Comparison of ENCODE assay signal across 1 cellular context in genomic region chr19:13117772-13118423, GRCh38.
TF ChIP-seq lines count a peak whose summit lies in the region.

NACC1 (plus strand) TSS chr19:13118264; CDS start chr19:13135208, 16,944 bp downstream.

TF ChIP-seq in HepG2, 621 proteins besides CTCF, POLR2A, EP300 and RAD21 (continued from another document and continues in another):
- TF ChIP-seq RARA (CRISPR knock-in tag; IDR thresholded peaks at IDR 0.05) (no peak), NKX3-1 (CRISPR knock-in tag; IDR thresholded peaks at IDR 0.05) (no peak), MYNN (CRISPR knock-in tag; IDR thresholded peaks at IDR 0.05; ENCODE audit: low read depth) (no peak), RFXANK (CRISPR knock-in tag; IDR thresholded peaks at IDR 0.05) (no peak), ZNF18 (CRISPR knock-in tag; IDR thresholded peaks at IDR 0.05; ENCODE audit: insufficient replicate concordance) (peak; percentile 8), TFAP4 (IDR thresholded peaks at IDR 0.05; ENCODE audit: borderline replicate concordance, low read depth) (no peak), SYNCRIP (IDR thresholded peaks at IDR 0.05; ENCODE audit: insufficient read depth, low read depth, low read length) (no peak), ZBTB10 (CRISPR knock-in tag; IDR thresholded peaks at IDR 0.05; ENCODE audit: borderline replicate concordance) (no peak), ZNF230 (CRISPR knock-in tag; IDR thresholded peaks at IDR 0.05) (no peak), FOXM1 (CRISPR knock-in tag; IDR thresholded peaks at IDR 0.05) (no peak), ZBTB3 (CRISPR knock-in tag; IDR thresholded peaks at IDR 0.05; ENCODE audit: borderline replicate concordance, low read depth) (no peak), PTBP1 (IDR thresholded peaks at IDR 0.05; ENCODE audit: low read depth, low read length, poor library complexity, severe bottlenecking) (no peak), ZNF616 (CRISPR knock-in tag; IDR thresholded peaks at IDR 0.05; ENCODE audit: low read depth) (no peak), NBN (conservative IDR thresholded peaks at IDR 0.05) (no peak), ZNF883 (CRISPR knock-in tag; IDR thresholded peaks at IDR 0.05; ENCODE audit: not compliant biosample characterization) (no peak), ZNF280B (CRISPR knock-in tag; IDR thresholded peaks at IDR 0.05; ENCODE audit: borderline replicate concordance) (no peak), SAFB2 (CRISPR knock-in tag; IDR thresholded peaks at IDR 0.05; ENCODE audit: borderline replicate concordance, low read depth) (no peak), ZNF878 (CRISPR knock-in tag; IDR thresholded peaks at IDR 0.05) (0 out of 2 replicates have a peak, but pooled peaks have one; percentile 26), AKAP8 (CRISPR knock-in tag; IDR thresholded peaks at IDR 0.05) (no peak), ZNF337 (CRISPR knock-in tag; IDR thresholded peaks at IDR 0.05; ENCODE audit: borderline replicate concordance, low read depth) (no peak), TEF (CRISPR knock-in tag; IDR thresholded peaks at IDR 0.05) (no peak), SOX13 (IDR thresholded peaks at IDR 0.05) (no peak), SOX13 (CRISPR knock-in tag; conservative IDR thresholded peaks at IDR 0.05 in 1 of 2, IDR thresholded peaks at IDR 0.05 in 1 of 2) (0 out of 4 replicates have a peak, but pooled peaks of 1 of the 2 experiments have one; percentile 30), ZNF24 (IDR thresholded peaks at IDR 0.05) (0 out of 2 replicates have a peak, but pooled peaks have one; percentile 28), SATB2 (CRISPR knock-in tag; IDR thresholded peaks at IDR 0.05) (no peak), ZNF274 (CRISPR knock-in tag; IDR thresholded peaks at IDR 0.05) (no peak), ZNF639 (CRISPR knock-in tag; conservative IDR thresholded peaks at IDR 0.05) (no peak), RARG (CRISPR knock-in tag; IDR thresholded peaks at IDR 0.05; ENCODE audit: low read depth) (no peak), GPN1 (CRISPR knock-in tag; IDR thresholded peaks at IDR 0.05; ENCODE audit: borderline replicate concordance) (no peak), ZNF557 (CRISPR knock-in tag; IDR thresholded peaks at IDR 0.05) (no peak), ARID2 (CRISPR knock-in tag; IDR thresholded peaks at IDR 0.05; ENCODE audit: borderline replicate concordance) (no peak), ZNF136 (CRISPR knock-in tag; IDR thresholded peaks at IDR 0.05; ENCODE audit: low read depth) (0 out of 2 replicates have a peak, but pooled peaks have one; percentile 62), GFI1 (CRISPR knock-in tag; IDR thresholded peaks at IDR 0.05; ENCODE audit: borderline replicate concordance) (no peak), SNRNP70 (IDR thresholded peaks at IDR 0.05; ENCODE audit: low read depth, low read length) (no peak), RFXAP (CRISPR knock-in tag; IDR thresholded peaks at IDR 0.05; ENCODE audit: borderline replicate concordance) (peak; percentile 19; the same call in 1 of the 2 replicates), ZNF121 (CRISPR knock-in tag; IDR thresholded peaks at IDR 0.05) (peak; percentile 81), THAP11 (CRISPR knock-in tag; IDR thresholded peaks at IDR 0.05) (peak; percentile 70), ZNF572 (CRISPR knock-in tag; IDR thresholded peaks at IDR 0.05) (no peak), RELA (CRISPR knock-in tag; IDR thresholded peaks at IDR 0.05) (peak; percentile 44; the same call in 1 of the 2 replicates), NPAS2 (CRISPR knock-in tag; IDR thresholded peaks at IDR 0.05; ENCODE audit: borderline replicate concordance) (no peak), CBX2 (IDR thresholded peaks at IDR 0.05; ENCODE audit: low read depth, low read length) (no peak), CBX2 (CRISPR knock-in tag; IDR thresholded peaks at IDR 0.05; ENCODE audit: low read depth) (no peak), SPEN (CRISPR knock-in tag; IDR thresholded peaks at IDR 0.05; ENCODE audit: low read depth) (0 out of 2 replicates have a peak, but pooled peaks have one; percentile 26), CCDC6 (CRISPR knock-in tag; IDR thresholded peaks at IDR 0.05) (peak; percentile 70), ZSCAN9 (CRISPR knock-in tag; IDR thresholded peaks at IDR 0.05; ENCODE audit: borderline replicate concordance) (no peak), IKZF1 (IDR thresholded peaks at IDR 0.05) (no peak), ZNF839 (CRISPR knock-in tag; IDR thresholded peaks at IDR 0.05; ENCODE audit: borderline replicate concordance) (no peak), HNRNPLL (IDR thresholded peaks at IDR 0.05; ENCODE audit: low read depth, low read length, poor library complexity, severe bottlenecking) (peak; percentile 55), DR1 (CRISPR knock-in tag; IDR thresholded peaks at IDR 0.05) (no peak), MAFK (conservative IDR thresholded peaks at IDR 0.05 in 1 of 2, IDR thresholded peaks at IDR 0.05 in 1 of 2; ENCODE audit: low read length in 2 of 2) (no peak), CEBPB (IDR thresholded peaks at IDR 0.05; ENCODE audit: borderline replicate concordance, low read depth, low read length) (no peak), REPIN1 (CRISPR knock-in tag; IDR thresholded peaks at IDR 0.05; ENCODE audit: borderline replicate concordance, low read depth) (no peak), POLR2G (IDR thresholded peaks at IDR 0.05; ENCODE audit: low read depth, low read length) (no peak), XBP1 (CRISPR knock-in tag; IDR thresholded peaks at IDR 0.05) (no peak), PLRG1 (conservative IDR thresholded peaks at IDR 0.05) (no peak), MAZ (IDR thresholded peaks at IDR 0.05; ENCODE audit: borderline replicate concordance, low read depth, low read length) (peak; percentile 88), MAZ (CRISPR knock-in tag; IDR thresholded peaks at IDR 0.05; ENCODE audit: low read depth) (peak; percentile 89), ZNF207 (IDR thresholded peaks at IDR 0.05; ENCODE audit: borderline replicate concordance) (no peak), NR3C1 (CRISPR knock-in tag; IDR thresholded peaks at IDR 0.05) (no peak), ZFP62 (CRISPR knock-in tag; IDR thresholded peaks at IDR 0.05) (no peak), CREBL2 (CRISPR knock-in tag; IDR thresholded peaks at IDR 0.05; ENCODE audit: borderline replicate concordance) (no peak), ZNF205 (CRISPR knock-in tag; IDR thresholded peaks at IDR 0.05) (no peak), ZKSCAN5 (CRISPR knock-in tag; IDR thresholded peaks at IDR 0.05) (no peak), ZNF563 (CRISPR knock-in tag; IDR thresholded peaks at IDR 0.05) (no peak), KDM5B (CRISPR knock-in tag; IDR thresholded peaks at IDR 0.05; ENCODE audit: borderline replicate concordance) (no peak), XRCC5 (optimal IDR thresholded peaks at IDR 0.05; ENCODE audit: low read length) (peak; percentile 99), ZNF256 (CRISPR knock-in tag; conservative IDR thresholded peaks at IDR 0.05) (no peak), KDM6A (CRISPR knock-in tag; IDR thresholded peaks at IDR 0.05; ENCODE audit: low read depth) (no peak), ZIK1 (CRISPR knock-in tag; IDR thresholded peaks at IDR 0.05; ENCODE audit: borderline replicate concordance, low read depth) (no peak), SIX4 (CRISPR knock-in tag; IDR thresholded peaks at IDR 0.05) (no peak), HOMEZ (CRISPR knock-in tag; IDR thresholded peaks at IDR 0.05; ENCODE audit: low read depth) (no peak), DMAP1 (CRISPR knock-in tag; IDR thresholded peaks at IDR 0.05) (no peak), FOXK1 (CRISPR knock-in tag; IDR thresholded peaks at IDR 0.05; ENCODE audit: borderline replicate concordance, low read depth) (no peak; the same call in 1 of the 2 replicates), KLF11 (CRISPR knock-in tag; IDR thresholded peaks at IDR 0.05) (no peak), ZNF558 (CRISPR knock-in tag; IDR thresholded peaks at IDR 0.05; ENCODE audit: borderline replicate concordance) (no peak), MXD3 (CRISPR knock-in tag; IDR thresholded peaks at IDR 0.05) (no peak)
